In the genomic region with DNA sequence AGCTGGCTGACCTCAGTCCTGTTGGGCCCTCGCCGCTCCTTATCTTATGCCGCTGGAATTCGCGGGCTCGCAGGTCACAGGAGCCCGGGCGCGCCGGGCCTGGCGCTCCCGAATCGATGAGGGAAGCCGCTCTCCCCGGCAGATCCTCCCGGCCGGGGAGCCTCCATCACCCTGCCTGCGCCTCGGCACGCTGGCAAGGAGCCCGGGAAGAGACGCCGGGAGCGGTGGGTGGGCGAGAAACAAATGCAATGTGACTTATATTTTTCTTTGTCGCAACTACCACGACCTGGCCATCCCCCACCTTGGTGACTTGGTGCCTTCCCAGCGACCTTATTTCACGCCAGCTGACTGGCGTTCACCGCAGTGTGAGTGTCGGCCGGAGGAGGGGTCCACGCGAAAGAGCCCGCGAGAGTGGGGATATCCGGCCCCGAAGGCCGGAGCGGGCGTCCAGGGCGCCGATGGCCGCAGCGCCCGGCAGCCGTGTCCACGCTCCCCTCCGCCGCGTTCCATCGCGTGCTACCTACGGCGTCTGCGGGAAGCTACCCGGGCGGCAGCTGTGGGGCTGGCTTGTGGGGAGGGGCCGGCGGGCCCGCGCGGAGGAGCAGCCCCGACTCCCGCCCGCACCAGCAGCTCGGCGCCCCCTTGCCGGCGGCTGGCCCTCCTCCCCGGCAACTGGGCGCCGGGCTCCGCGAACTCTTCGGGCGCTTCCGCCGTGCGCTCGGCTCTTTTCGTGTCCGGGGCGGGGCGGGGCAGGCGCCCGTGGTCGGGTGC, we compare ENCODE assay signal across 1 cellular context.
TF ChIP-seq lines count a peak whose summit lies in the region.

No MANE protein-coding gene starts in this region.

TF ChIP-seq in WTC11, 78 proteins besides CTCF, POLR2A, EP300 and RAD21 (continued from another document and continues in another):
- TF ChIP-seq, protein P1, sequence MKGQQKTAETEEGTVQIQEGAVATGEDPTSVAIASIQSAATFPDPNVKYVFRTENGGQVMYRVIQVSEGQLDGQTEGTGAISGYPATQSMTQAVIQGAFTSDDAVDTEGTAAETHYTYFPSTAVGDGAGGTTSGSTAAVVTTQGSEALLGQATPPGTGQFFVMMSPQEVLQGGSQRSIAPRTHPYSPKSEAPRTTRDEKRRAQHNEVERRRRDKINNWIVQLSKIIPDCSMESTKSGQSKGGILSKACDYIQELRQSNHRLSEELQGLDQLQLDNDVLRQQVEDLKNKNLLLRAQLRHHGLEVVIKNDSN (CRISPR knock-in tag; IDR thresholded peaks at IDR 0.05): no peak; the same call in 1 of the 2 replicates
- no peak for TF ChIP-seq JAZF1 (CRISPR knock-in tag; IDR thresholded peaks at IDR 0.05)
- TF ChIP-seq ZNF423 (CRISPR knock-in tag; IDR thresholded peaks at IDR 0.05): no peak
- TF ChIP-seq ETV6 (CRISPR knock-in tag; IDR thresholded peaks at IDR 0.05): peak; percentile 50
- no peak for TF ChIP-seq ZNF263 (CRISPR knock-in tag; IDR thresholded peaks at IDR 0.05; ENCODE audit: low read depth)
- TF ChIP-seq ZNF232 (CRISPR knock-in tag; IDR thresholded peaks at IDR 0.05): no peak; the same call in 1 of the 2 replicates
- TF ChIP-seq ZNF671 (CRISPR knock-in tag; IDR thresholded peaks at IDR 0.05): no peak
- no peak for TF ChIP-seq IRF2 (CRISPR knock-in tag; IDR thresholded peaks at IDR 0.05; ENCODE audit: borderline replicate concordance, low read depth)
- TF ChIP-seq, protein P2, sequence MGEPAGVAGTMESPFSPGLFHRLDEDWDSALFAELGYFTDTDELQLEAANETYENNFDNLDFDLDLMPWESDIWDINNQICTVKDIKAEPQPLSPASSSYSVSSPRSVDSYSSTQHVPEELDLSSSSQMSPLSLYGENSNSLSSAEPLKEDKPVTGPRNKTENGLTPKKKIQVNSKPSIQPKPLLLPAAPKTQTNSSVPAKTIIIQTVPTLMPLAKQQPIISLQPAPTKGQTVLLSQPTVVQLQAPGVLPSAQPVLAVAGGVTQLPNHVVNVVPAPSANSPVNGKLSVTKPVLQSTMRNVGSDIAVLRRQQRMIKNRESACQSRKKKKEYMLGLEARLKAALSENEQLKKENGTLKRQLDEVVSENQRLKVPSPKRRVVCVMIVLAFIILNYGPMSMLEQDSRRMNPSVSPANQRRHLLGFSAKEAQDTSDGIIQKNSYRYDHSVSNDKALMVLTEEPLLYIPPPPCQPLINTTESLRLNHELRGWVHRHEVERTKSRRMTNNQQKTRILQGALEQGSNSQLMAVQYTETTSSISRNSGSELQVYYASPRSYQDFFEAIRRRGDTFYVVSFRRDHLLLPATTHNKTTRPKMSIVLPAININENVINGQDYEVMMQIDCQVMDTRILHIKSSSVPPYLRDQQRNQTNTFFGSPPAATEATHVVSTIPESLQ (CRISPR knock-in tag; IDR thresholded peaks at IDR 0.05): no peak
- no peak for TF ChIP-seq NFATC4 (CRISPR knock-in tag; IDR thresholded peaks at IDR 0.05)
- TF ChIP-seq CREB1 (CRISPR knock-in tag; IDR thresholded peaks at IDR 0.05): no peak
- TF ChIP-seq ZNF396 (CRISPR knock-in tag; IDR thresholded peaks at IDR 0.05; ENCODE audit: borderline replicate concordance): no peak
- no peak for TF ChIP-seq KAT7 (CRISPR knock-in tag; IDR thresholded peaks at IDR 0.05; ENCODE audit: borderline replicate concordance)
- no peak for TF ChIP-seq ATF1 (CRISPR knock-in tag; IDR thresholded peaks at IDR 0.05)
- TF ChIP-seq, protein P3, sequence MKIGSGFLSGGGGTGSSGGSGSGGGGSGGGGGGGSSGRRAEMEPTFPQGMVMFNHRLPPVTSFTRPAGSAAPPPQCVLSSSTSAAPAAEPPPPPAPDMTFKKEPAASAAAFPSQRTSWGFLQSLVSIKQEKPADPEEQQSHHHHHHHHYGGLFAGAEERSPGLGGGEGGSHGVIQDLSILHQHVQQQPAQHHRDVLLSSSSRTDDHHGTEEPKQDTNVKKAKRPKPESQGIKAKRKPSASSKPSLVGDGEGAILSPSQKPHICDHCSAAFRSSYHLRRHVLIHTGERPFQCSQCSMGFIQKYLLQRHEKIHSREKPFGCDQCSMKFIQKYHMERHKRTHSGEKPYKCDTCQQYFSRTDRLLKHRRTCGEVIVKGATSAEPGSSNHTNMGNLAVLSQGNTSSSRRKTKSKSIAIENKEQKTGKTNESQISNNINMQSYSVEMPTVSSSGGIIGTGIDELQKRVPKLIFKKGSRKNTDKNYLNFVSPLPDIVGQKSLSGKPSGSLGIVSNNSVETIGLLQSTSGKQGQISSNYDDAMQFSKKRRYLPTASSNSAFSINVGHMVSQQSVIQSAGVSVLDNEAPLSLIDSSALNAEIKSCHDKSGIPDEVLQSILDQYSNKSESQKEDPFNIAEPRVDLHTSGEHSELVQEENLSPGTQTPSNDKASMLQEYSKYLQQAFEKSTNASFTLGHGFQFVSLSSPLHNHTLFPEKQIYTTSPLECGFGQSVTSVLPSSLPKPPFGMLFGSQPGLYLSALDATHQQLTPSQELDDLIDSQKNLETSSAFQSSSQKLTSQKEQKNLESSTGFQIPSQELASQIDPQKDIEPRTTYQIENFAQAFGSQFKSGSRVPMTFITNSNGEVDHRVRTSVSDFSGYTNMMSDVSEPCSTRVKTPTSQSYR (CRISPR knock-in tag; IDR thresholded peaks at IDR 0.05): 0 out of 2 replicates have a peak, but pooled peaks have one; percentile 19
- TF ChIP-seq, protein P4, sequence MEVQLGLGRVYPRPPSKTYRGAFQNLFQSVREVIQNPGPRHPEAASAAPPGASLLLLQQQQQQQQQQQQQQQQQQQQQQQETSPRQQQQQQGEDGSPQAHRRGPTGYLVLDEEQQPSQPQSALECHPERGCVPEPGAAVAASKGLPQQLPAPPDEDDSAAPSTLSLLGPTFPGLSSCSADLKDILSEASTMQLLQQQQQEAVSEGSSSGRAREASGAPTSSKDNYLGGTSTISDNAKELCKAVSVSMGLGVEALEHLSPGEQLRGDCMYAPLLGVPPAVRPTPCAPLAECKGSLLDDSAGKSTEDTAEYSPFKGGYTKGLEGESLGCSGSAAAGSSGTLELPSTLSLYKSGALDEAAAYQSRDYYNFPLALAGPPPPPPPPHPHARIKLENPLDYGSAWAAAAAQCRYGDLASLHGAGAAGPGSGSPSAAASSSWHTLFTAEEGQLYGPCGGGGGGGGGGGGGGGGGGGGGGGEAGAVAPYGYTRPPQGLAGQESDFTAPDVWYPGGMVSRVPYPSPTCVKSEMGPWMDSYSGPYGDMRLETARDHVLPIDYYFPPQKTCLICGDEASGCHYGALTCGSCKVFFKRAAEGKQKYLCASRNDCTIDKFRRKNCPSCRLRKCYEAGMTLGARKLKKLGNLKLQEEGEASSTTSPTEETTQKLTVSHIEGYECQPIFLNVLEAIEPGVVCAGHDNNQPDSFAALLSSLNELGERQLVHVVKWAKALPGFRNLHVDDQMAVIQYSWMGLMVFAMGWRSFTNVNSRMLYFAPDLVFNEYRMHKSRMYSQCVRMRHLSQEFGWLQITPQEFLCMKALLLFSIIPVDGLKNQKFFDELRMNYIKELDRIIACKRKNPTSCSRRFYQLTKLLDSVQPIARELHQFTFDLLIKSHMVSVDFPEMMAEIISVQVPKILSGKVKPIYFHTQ (CRISPR knock-in tag; IDR thresholded peaks at IDR 0.05): no peak
- TF ChIP-seq NR2C2 (CRISPR knock-in tag; IDR thresholded peaks at IDR 0.05): no peak
- no peak for TF ChIP-seq SOX15 (CRISPR knock-in tag; IDR thresholded peaks at IDR 0.05)
- TF ChIP-seq, protein P5, sequence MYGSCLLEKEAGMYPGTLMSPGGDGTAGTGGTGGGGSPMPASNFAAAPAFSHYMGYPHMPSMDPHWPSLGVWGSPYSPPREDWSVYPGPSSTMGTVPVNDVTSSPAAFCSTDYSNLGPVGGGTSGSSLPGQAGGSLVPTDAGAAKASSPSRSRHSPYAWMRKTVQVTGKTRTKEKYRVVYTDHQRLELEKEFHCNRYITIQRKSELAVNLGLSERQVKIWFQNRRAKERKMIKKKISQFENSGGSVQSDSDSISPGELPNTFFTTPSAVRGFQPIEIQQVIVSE (CRISPR knock-in tag; IDR thresholded peaks at IDR 0.05; ENCODE audit: borderline replicate concordance): no peak
- peak; percentile 31; the same call in 1 of the 2 replicates for TF ChIP-seq AFF4 (CRISPR knock-in tag; IDR thresholded peaks at IDR 0.05; ENCODE audit: borderline replicate concordance)
- TF ChIP-seq, protein P6, sequence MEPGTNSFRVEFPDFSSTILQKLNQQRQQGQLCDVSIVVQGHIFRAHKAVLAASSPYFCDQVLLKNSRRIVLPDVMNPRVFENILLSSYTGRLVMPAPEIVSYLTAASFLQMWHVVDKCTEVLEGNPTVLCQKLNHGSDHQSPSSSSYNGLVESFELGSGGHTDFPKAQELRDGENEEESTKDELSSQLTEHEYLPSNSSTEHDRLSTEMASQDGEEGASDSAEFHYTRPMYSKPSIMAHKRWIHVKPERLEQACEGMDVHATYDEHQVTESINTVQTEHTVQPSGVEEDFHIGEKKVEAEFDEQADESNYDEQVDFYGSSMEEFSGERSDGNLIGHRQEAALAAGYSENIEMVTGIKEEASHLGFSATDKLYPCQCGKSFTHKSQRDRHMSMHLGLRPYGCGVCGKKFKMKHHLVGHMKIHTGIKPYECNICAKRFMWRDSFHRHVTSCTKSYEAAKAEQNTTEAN (CRISPR knock-in tag; IDR thresholded peaks at IDR 0.05): peak; percentile 47; the same call in 1 of the 2 replicates
- no peak for TF ChIP-seq NR1H2 (CRISPR knock-in tag; IDR thresholded peaks at IDR 0.05)
- peak; percentile 18; the same call in 1 of the 2 replicates for TF ChIP-seq ZNF416 (CRISPR knock-in tag; IDR thresholded peaks at IDR 0.05)
- 0 out of 2 replicates have a peak, but pooled peaks have one; percentile 12 for TF ChIP-seq ZNF317 (CRISPR knock-in tag; IDR thresholded peaks at IDR 0.05; ENCODE audit: borderline replicate concordance, low read depth)
- TF ChIP-seq USF2 (CRISPR knock-in tag; IDR thresholded peaks at IDR 0.05): no peak; the same call in 1 of the 2 replicates
- TF ChIP-seq, protein P7, sequence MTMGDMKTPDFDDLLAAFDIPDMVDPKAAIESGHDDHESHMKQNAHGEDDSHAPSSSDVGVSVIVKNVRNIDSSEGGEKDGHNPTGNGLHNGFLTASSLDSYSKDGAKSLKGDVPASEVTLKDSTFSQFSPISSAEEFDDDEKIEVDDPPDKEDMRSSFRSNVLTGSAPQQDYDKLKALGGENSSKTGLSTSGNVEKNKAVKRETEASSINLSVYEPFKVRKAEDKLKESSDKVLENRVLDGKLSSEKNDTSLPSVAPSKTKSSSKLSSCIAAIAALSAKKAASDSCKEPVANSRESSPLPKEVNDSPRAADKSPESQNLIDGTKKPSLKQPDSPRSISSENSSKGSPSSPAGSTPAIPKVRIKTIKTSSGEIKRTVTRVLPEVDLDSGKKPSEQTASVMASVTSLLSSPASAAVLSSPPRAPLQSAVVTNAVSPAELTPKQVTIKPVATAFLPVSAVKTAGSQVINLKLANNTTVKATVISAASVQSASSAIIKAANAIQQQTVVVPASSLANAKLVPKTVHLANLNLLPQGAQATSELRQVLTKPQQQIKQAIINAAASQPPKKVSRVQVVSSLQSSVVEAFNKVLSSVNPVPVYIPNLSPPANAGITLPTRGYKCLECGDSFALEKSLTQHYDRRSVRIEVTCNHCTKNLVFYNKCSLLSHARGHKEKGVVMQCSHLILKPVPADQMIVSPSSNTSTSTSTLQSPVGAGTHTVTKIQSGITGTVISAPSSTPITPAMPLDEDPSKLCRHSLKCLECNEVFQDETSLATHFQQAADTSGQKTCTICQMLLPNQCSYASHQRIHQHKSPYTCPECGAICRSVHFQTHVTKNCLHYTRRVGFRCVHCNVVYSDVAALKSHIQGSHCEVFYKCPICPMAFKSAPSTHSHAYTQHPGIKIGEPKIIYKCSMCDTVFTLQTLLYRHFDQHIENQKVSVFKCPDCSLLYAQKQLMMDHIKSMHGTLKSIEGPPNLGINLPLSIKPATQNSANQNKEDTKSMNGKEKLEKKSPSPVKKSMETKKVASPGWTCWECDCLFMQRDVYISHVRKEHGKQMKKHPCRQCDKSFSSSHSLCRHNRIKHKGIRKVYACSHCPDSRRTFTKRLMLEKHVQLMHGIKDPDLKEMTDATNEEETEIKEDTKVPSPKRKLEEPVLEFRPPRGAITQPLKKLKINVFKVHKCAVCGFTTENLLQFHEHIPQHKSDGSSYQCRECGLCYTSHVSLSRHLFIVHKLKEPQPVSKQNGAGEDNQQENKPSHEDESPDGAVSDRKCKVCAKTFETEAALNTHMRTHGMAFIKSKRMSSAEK (CRISPR knock-in tag; IDR thresholded peaks at IDR 0.05; ENCODE audit: borderline replicate concordance): no peak
- no peak for TF ChIP-seq MXD4 (CRISPR knock-in tag; IDR thresholded peaks at IDR 0.05; ENCODE audit: borderline replicate concordance)
- no peak for TF ChIP-seq NFE2L1 (CRISPR knock-in tag; IDR thresholded peaks at IDR 0.05)
- TF ChIP-seq ESRRA (CRISPR knock-in tag; IDR thresholded peaks at IDR 0.05; ENCODE audit: borderline replicate concordance): peak; percentile 49; the same call in 1 of the 2 replicates
